25 cellular contexts compared by ENCODE assay signal in the genomic region with DNA sequence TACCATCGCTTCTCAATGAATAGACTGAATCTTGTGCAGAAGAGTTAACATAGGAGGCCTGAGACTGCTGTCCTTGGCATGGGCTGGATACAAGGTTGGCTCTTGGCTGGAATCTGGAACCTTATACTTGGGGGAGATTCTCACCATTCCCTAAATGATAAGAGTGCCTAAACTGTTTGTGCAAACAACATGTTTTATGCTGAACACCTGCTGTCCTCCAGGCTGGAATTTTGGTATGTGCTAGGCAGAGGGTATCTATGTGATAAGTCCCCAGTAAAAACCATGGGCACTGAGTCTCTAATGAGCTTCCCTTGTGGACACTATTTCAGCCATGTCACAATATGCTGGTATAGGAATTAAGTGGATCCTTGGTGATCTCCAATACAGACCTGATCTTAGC. TPM values are rescaled to one million over a fixed set of nuclear protein-coding genes. Genes with fewer than 3 reads are reported as not detected.
DNase-seq lines count a peak whose midpoint lies in the region; ATAC-seq lines count a peak whose summit lies in the region.
"Had no signal": no experiment of that assay in that cellular context is flagged by ENCODE, and none has a peak within 500 bp of the region (broad histone marks: within the 10 kb centered on the region; RNA-seq: fewer than 3 reads in every experiment).

No MANE protein-coding gene starts in this region.

- DNase-seq in activated CD8-positive, alpha-beta memory T cell treated with anti-CD3 and anti-CD28 coated beads, Interleukin-2, amount 10 ng/mL, durations not matched to agents 7 days and 5 days = no peak
- no peak for DNase-seq in activated CD8-positive, alpha-beta memory T cell treated with anti-CD3 and anti-CD28 coated beads for 24 hours
- DNase-seq in CD4-positive, alpha-beta memory T cell = no peak
- no peak for DNase-seq in activated CD4-positive, alpha-beta memory T cell treated with anti-CD3 and anti-CD28 coated beads for 36 hours
- no peak for DNase-seq in activated naive CD8-positive, alpha-beta T cell treated with anti-CD3 and anti-CD28 coated beads, Interleukin-2, amount 50 U/mL, for 24 hours
- no peak for DNase-seq in NCI-H1417 treated with DMSO at 0.1 percent for 48 hours (lab: John Stamatoyannopoulos, UW)
- DNase-seq: activated T-cell treated with anti-CD3 and anti-CD28 coated beads, Interleukin-2, amount 50 U/mL, for 4 hours; effector memory CD4-positive, alpha-beta T cell; glutamatergic neuron; MV-4-11; NCI-H146; NCI-H2107; NCI-H748 treated with DMSO at 0.1 percent for 48 hours; SIG-M5; spleen; stimulated activated CD4-positive, alpha-beta T cell treated with anti-CD3 and anti-CD28 coated beads, Interleukin-2, amount 100 ng/mL, for 24 hours had no signal

- H3K4me1 Mint-ChIP-seq in activated CD8-positive, alpha-beta memory T cell treated with anti-CD3 and anti-CD28 coated beads, Interleukin-2, amount 10 ng/mL, durations not matched to agents 7 days and 5 days = peaks cover 42% of the 10 kb centered on the region
- peaks cover 15 to 29% (median 19%) of the 10 kb centered on the region in 4 donors for H3K4me1 Mint-ChIP-seq in CD4-positive, alpha-beta memory T cell
- H3K4me1 Mint-ChIP-seq in activated CD4-positive, alpha-beta memory T cell treated with anti-CD3 and anti-CD28 coated beads for 36 hours (ENCODE audit: low read depth) = peaks cover 27% of the 10 kb centered on the region
- H3K4me1 Mint-ChIP-seq in activated naive CD8-positive, alpha-beta T cell treated with anti-CD3 and anti-CD28 coated beads, Interleukin-2, amount 50 U/mL, for 24 hours = peaks cover 23% of the 10 kb centered on the region
- H3K4me1 Mint-ChIP-seq: WTC11 had no signal

- peaks cover 22% of the 10 kb centered on the region for H3K4me1 ChIP-seq in CD4-positive, alpha-beta memory T cell (ENCODE audit: insufficient read depth, low read length)
- H3K4me1 ChIP-seq: parathyroid adenoma, tibial nerve had no signal

- H3K27ac Mint-ChIP-seq in activated CD8-positive, alpha-beta memory T cell treated with anti-CD3 and anti-CD28 coated beads, Interleukin-2, amount 10 ng/mL, durations not matched to agents 7 days and 5 days = peak overlapping the region; percentile 98
- H3K27ac Mint-ChIP-seq in CD4-positive, alpha-beta memory T cell = peak overlapping the region in 4 of 7 donors; percentile 17 to 76 (median 39)
- peak overlapping the region; percentile 93 for H3K27ac Mint-ChIP-seq in activated CD4-positive, alpha-beta memory T cell treated with anti-CD3 and anti-CD28 coated beads for 36 hours
- H3K27ac Mint-ChIP-seq in activated naive CD8-positive, alpha-beta T cell treated with anti-CD3 and anti-CD28 coated beads, Interleukin-2, amount 50 U/mL, for 24 hours = peak overlapping the region; percentile 78
- H3K27ac Mint-ChIP-seq: IgD-negative memory B cell, WTC11 had no signal

- H3K9me3 ChIP-seq in CD4-positive, alpha-beta memory T cell (ENCODE audit: control insufficient read depth in 1 of 2, low read length in 2 of 2) = no peaks in the 10 kb centered on the region
- H3K9me3 ChIP-seq: tibial nerve had no signal

- no peak overlapping the region for H3K4me3 ChIP-seq in CD4-positive, alpha-beta memory T cell (ENCODE audit: low read length in 2 of 2)
- H3K4me3 ChIP-seq: coronary artery, GM12878, spleen, tibial nerve had no signal

- H3K27me3 Mint-ChIP-seq in activated CD8-positive, alpha-beta memory T cell treated with anti-CD3 and anti-CD28 coated beads, Interleukin-2, amount 10 ng/mL, durations not matched to agents 7 days and 5 days = no peaks in the 10 kb centered on the region
- H3K27me3 Mint-ChIP-seq in CD4-positive, alpha-beta memory T cell = no peaks in the 10 kb centered on the region
- H3K27me3 Mint-ChIP-seq in activated CD4-positive, alpha-beta memory T cell treated with anti-CD3 and anti-CD28 coated beads for 36 hours = no peaks in the 10 kb centered on the region
- no peaks in the 10 kb centered on the region for H3K27me3 Mint-ChIP-seq in activated naive CD8-positive, alpha-beta T cell treated with anti-CD3 and anti-CD28 coated beads, Interleukin-2, amount 50 U/mL, for 24 hours
- H3K27me3 Mint-ChIP-seq: IgD-negative memory B cell had no signal

- no peak overlapping the region for H3K4me3 Mint-ChIP-seq in activated CD8-positive, alpha-beta memory T cell treated with anti-CD3 and anti-CD28 coated beads, Interleukin-2, amount 10 ng/mL, durations not matched to agents 7 days and 5 days
- peak overlapping the region in 1 of 8 donors; percentile 59 for H3K4me3 Mint-ChIP-seq in CD4-positive, alpha-beta memory T cell
- no peak overlapping the region for H3K4me3 Mint-ChIP-seq in activated CD4-positive, alpha-beta memory T cell treated with anti-CD3 and anti-CD28 coated beads for 36 hours
- no peak overlapping the region for H3K4me3 Mint-ChIP-seq in activated naive CD8-positive, alpha-beta T cell treated with anti-CD3 and anti-CD28 coated beads, Interleukin-2, amount 50 U/mL, for 24 hours
- H3K4me3 Mint-ChIP-seq: IgD-negative memory B cell, WTC11 had no signal

- H3K9me3 Mint-ChIP-seq in activated CD8-positive, alpha-beta memory T cell treated with anti-CD3 and anti-CD28 coated beads, Interleukin-2, amount 10 ng/mL, durations not matched to agents 7 days and 5 days (ENCODE audit: low read depth) = peaks cover 11% of the 10 kb centered on the region
- peaks cover 0 to 5% (median 2%) of the 10 kb centered on the region in 8 donors for H3K9me3 Mint-ChIP-seq in CD4-positive, alpha-beta memory T cell
- H3K9me3 Mint-ChIP-seq in activated CD4-positive, alpha-beta memory T cell treated with anti-CD3 and anti-CD28 coated beads for 36 hours = peaks cover 5% of the 10 kb centered on the region
- H3K9me3 Mint-ChIP-seq in activated naive CD8-positive, alpha-beta T cell treated with anti-CD3 and anti-CD28 coated beads, Interleukin-2, amount 50 U/mL, for 24 hours = no peaks in the 10 kb centered on the region

- POLR2A ChIA-PET in CD4-positive, alpha-beta memory T cell (lab: Charles Lee; ENCODE audit: partially characterized antibody) = no interaction called here
- POLR2A ChIA-PET in activated CD4-positive, alpha-beta memory T cell treated with anti-CD3 and anti-CD28 coated beads for 36 hours (lab: Charles Lee) = no interaction called here

- CTCF ChIA-PET in activated CD8-positive, alpha-beta memory T cell treated with anti-CD3 and anti-CD28 coated beads, Interleukin-2, amount 10 ng/mL, durations not matched to agents 7 days and 5 days (lab: Charles Lee) = no interaction called here
- CTCF ChIA-PET in CD4-positive, alpha-beta memory T cell (lab: Charles Lee; ENCODE audit: partially characterized antibody) = no interaction called here
- CTCF ChIA-PET in activated CD4-positive, alpha-beta memory T cell treated with anti-CD3 and anti-CD28 coated beads for 36 hours (lab: Charles Lee) = no interaction called here

- intact Hi-C loops in CD4-positive, alpha-beta memory T cell (cut with micrococcal nuclease) = no loop called here
- intact Hi-C loops in activated CD4-positive, alpha-beta memory T cell treated with anti-CD3 and anti-CD28 coated beads for 36 hours (cut with micrococcal nuclease) = no loop called here

- no peak overlapping the region for H3K27ac ChIP-seq in CD4-positive, alpha-beta memory T cell (ENCODE audit: low read depth, low read length)
- H3K27ac ChIP-seq: coronary artery, parathyroid adenoma, spleen, tibial nerve had no signal

- H3K36me3 Mint-ChIP-seq in activated CD8-positive, alpha-beta memory T cell treated with anti-CD3 and anti-CD28 coated beads, Interleukin-2, amount 10 ng/mL, durations not matched to agents 7 days and 5 days = peaks cover 66% of the 10 kb centered on the region
- peaks cover 8 to 14% of the 10 kb centered on the region in 2 donors for H3K36me3 Mint-ChIP-seq in CD4-positive, alpha-beta memory T cell
- H3K36me3 Mint-ChIP-seq in activated CD4-positive, alpha-beta memory T cell treated with anti-CD3 and anti-CD28 coated beads for 36 hours = peaks cover 55% of the 10 kb centered on the region
- peaks cover 49% of the 10 kb centered on the region for H3K36me3 Mint-ChIP-seq in activated naive CD8-positive, alpha-beta T cell treated with anti-CD3 and anti-CD28 coated beads, Interleukin-2, amount 50 U/mL, for 24 hours (ENCODE audit: low read depth)

- H3K27me3 ChIP-seq in CD4-positive, alpha-beta memory T cell (ENCODE audit: insufficient read depth, low read length) = no peaks in the 10 kb centered on the region
- H3K27me3 ChIP-seq: spleen, tibial nerve had no signal

- no peak for ATAC-seq in activated CD8-positive, alpha-beta memory T cell treated with anti-CD3 and anti-CD28 coated beads, Interleukin-2, amount 10 ng/mL, durations not matched to agents 7 days and 5 days
- ATAC-seq in activated naive CD8-positive, alpha-beta T cell treated with anti-CD3 and anti-CD28 coated beads, Interleukin-2, amount 50 U/mL, for 24 hours = no peak
- ATAC-seq in GM21515 (IDR thresholded peaks at IDR 0.05; ENCODE audit: unreplicated experiment) (no peak), GM18873 (IDR thresholded peaks at IDR 0.05; ENCODE audit: low FRiP score, unreplicated experiment) (no peak)
- ATAC-seq: activated T-cell treated with anti-CD3 and anti-CD28 coated beads, Interleukin-2, amount 50 U/mL, for 4 hours; GM12878; left lobe of liver; WTC11 had no signal

- no peaks in the 10 kb centered on the region for H3K36me3 ChIP-seq in CD4-positive, alpha-beta memory T cell (ENCODE audit: insufficient read depth, low read length)

RNA-seq across cellular contexts. Expression of a gene that starts 12.8 kb away (rescaled TPM):
- total RNA-seq in activated CD8-positive, alpha-beta memory T cell treated with anti-CD3 and anti-CD28 coated beads, Interleukin-2, amount 10 ng/mL, durations not matched to agents 7 days and 5 days = 10 to 100 TPM; 20.3 to 60.0 TPM
- total RNA-seq in CD4-positive, alpha-beta memory T cell = 1 to 10 TPM; 7.4 to 9.1 TPM
- 1 to 10 TPM in 1 of 2 donors, under 1 TPM in 1; 0.43 to 1.5 TPM for polyA plus RNA-seq in CD4-positive, alpha-beta memory T cell
- total RNA-seq in activated CD4-positive, alpha-beta memory T cell treated with anti-CD3 and anti-CD28 coated beads for 36 hours = 10 to 100 TPM; 24.5 to 25.5 TPM

Comparison
In these comparisons a context has a peak if more than half of its experiments do, and no peak if none do; other contexts are left out.
1. H3K27ac Mint-ChIP-seq: peak in every context shown above with its lines; median percentile 98 in activated CD8-positive, alpha-beta memory T cell treated with anti-CD3 and anti-CD28 coated beads, Interleukin-2, amount 10 ng/mL, durations not matched to agents 7 days and 5 days; 93 in activated CD4-positive, alpha-beta memory T cell treated with anti-CD3 and anti-CD28 coated beads for 36 hours; 78 in activated naive CD8-positive, alpha-beta T cell treated with anti-CD3 and anti-CD28 coated beads, Interleukin-2, amount 50 U/mL, for 24 hours; 39 in CD4-positive, alpha-beta memory T cell.